In the genomic region with DNA sequence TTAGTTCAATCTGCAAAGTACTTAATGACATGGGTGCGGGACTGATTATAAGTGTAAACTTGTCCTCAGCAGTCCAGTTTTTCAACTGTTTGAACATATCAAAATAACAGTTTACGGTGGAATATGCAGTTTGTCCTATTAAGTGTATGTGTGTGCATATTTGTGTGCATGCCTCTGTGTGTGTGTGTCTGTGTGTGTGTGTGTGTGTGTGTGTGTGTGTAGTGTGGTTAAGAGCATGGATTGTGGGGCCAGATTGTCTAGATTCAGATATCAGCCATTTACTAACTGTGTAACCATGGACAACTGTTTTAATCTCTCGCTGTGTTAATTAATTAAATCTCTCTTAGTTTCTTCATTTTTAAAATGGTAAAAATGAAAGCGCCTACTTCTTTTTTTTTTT, we compare ENCODE assay signal across 14 cellular contexts. TPM values are rescaled to one million over a fixed set of nuclear protein-coding genes. Genes with fewer than 3 reads are reported as not detected.
DNase-seq lines count a peak whose midpoint lies in the region; ATAC-seq, FAIRE-seq and TF ChIP-seq lines count a peak whose summit lies in the region.
"Had no signal": no experiment of that assay in that cellular context is flagged by ENCODE, and none has a peak within 500 bp of the region (broad histone marks: within the 10 kb centered on the region; RNA-seq: fewer than 3 reads in every experiment).

No MANE protein-coding gene starts in this region.

- peaks cover 8% of the 10 kb centered on the region for H3K4me1 Mint-ChIP-seq in stimulated activated naive CD8-positive, alpha-beta T cell treated with anti-CD3 and anti-CD28 coated beads, Interleukin-15, Interleukin-2, amounts not matched to agents 100 ng/mL and 50 ng/mL, for 24 hours (ENCODE audit: low read depth)
- H3K4me1 Mint-ChIP-seq in activated T-helper 2 cell treated with anti-CD3 and anti-CD28 coated beads, Interferon-gamma antibody, Interleukin-2, Interleukin-4, amounts not matched to agents 10 μg/mL and 5 μg/mL and 100 μg/mL, durations not matched to agents 14 hours and 24 hours and 36 hours (ENCODE audit: low read depth) = peaks cover 14% of the 10 kb centered on the region
- H3K4me1 Mint-ChIP-seq: nephron had no signal

- H3K36me3 ChIP-seq in esophagus squamous epithelium (peaks cover 0 to 14% (median 0%) of the 10 kb centered on the region in 3 donors), HepG2 (replicated peaks in 1 of 2; ENCODE audit: control insufficient read depth in 1 of 2, insufficient read depth in 2 of 2, low read length in 2 of 2) (no peaks in the 10 kb centered on the region)

- no peak for TF ChIP-seq RAD21 in HepG2 (CRISPR knock-in tag; IDR thresholded peaks at IDR 0.05)

- ATAC-seq in stimulated activated naive CD8-positive, alpha-beta T cell treated with anti-CD3 and anti-CD28 coated beads, Interleukin-15, Interleukin-2, amounts not matched to agents 100 U/mL and 50 U/mL, for 24 hours = no peak
- ATAC-seq in HG03095 (IDR thresholded peaks at IDR 0.05; ENCODE audit: unreplicated experiment) = peak; percentile 10
- ATAC-seq in GM18858 (IDR thresholded peaks at IDR 0.05; ENCODE audit: unreplicated experiment) = no peak
- no peak for ATAC-seq in HG03439 (IDR thresholded peaks at IDR 0.05; ENCODE audit: unreplicated experiment)
- ATAC-seq in HepG2 = no peak
- ATAC-seq: effector memory CD8-positive, alpha-beta T cell had no signal

- peak overlapping the region; percentile 74 for H3K4me3 Mint-ChIP-seq in stimulated activated naive CD8-positive, alpha-beta T cell treated with anti-CD3 and anti-CD28 coated beads, Interleukin-15, Interleukin-2, amounts not matched to agents 100 ng/mL and 50 ng/mL, for 24 hours
- H3K4me3 Mint-ChIP-seq in activated T-helper 2 cell treated with anti-CD3 and anti-CD28 coated beads, Interferon-gamma antibody, Interleukin-2, Interleukin-4, amounts not matched to agents 10 μg/mL and 5 μg/mL and 100 μg/mL, durations not matched to agents 14 hours and 24 hours and 36 hours (ENCODE audit: low read depth) = peak overlapping the region; percentile 54
- H3K4me3 Mint-ChIP-seq: nephron had no signal

- no peaks in the 10 kb centered on the region for H3K27me3 Mint-ChIP-seq in stimulated activated naive CD8-positive, alpha-beta T cell treated with anti-CD3 and anti-CD28 coated beads, Interleukin-15, Interleukin-2, amounts not matched to agents 100 ng/mL and 50 ng/mL, for 24 hours
- H3K27me3 Mint-ChIP-seq in activated T-helper 2 cell treated with anti-CD3 and anti-CD28 coated beads, Interferon-gamma antibody, Interleukin-2, Interleukin-4, amounts not matched to agents 10 μg/mL and 5 μg/mL and 100 μg/mL, durations not matched to agents 14 hours and 24 hours and 36 hours (ENCODE audit: low read depth) = peaks cover 2% of the 10 kb centered on the region

- POLR2A ChIA-PET in HepG2 (lab: Yijun Ruan, JAX) = no interaction called here

- TF ChIP-seq POLR2A in esophagus squamous epithelium (IDR thresholded peaks at IDR 0.05) (no peak), HepG2 (IDR thresholded peaks at IDR 0.05; ENCODE audit: insufficient read depth in 1 of 2, low read depth in 2 of 2, low read length in 2 of 2) (no peak)

- FAIRE-seq in HepG2 (lab: Jason Lieb, UNC) = no peak

- intact Hi-C loops in activated T-helper 2 cell treated with anti-CD3 and anti-CD28 coated beads, Interferon-gamma antibody, Interleukin-2, Interleukin-4, amounts not matched to agents 10 μg/mL and 5 μg/mL and 100 μg/mL, durations not matched to agents 14 hours and 24 hours and 36 hours (cut with micrococcal nuclease) = no loop called here
- intact Hi-C loops in esophagus squamous epithelium (cut with DNase I) (no loop called here), HepG2 (cut with micrococcal nuclease; ENCODE audit: unreplicated experiment) (no loop called here)

- no peak for TF ChIP-seq EP300 in HepG2 (IDR thresholded peaks at IDR 0.05; ENCODE audit: low read depth in 2 of 2, low read length in 2 of 2)
- TF ChIP-seq EP300 in HepG2 (CRISPR knock-in tag; IDR thresholded peaks at IDR 0.05; ENCODE audit: borderline replicate concordance) = no peak

- in situ Hi-C loops in HepG2 (cut with HindIII; ENCODE audit: extremely low pct_ligation_motif_present, low pct_unique_long_range_greater_than_20kb) = no loop called here

- H3K9me3 ChIP-seq in esophagus squamous epithelium (no peaks in the 10 kb centered on the region), HepG2 (ENCODE audit: low read length) (no peaks in the 10 kb centered on the region)

- no TSS peak for BruUV-seq in HepG2 (replicated peaks; lab: Mats Ljungman, UMichigan)

- TF ChIP-seq CTCF in esophagus squamous epithelium (IDR thresholded peaks at IDR 0.05) (no peak), HepG2 (CRISPR knock-in tag; IDR thresholded peaks at IDR 0.05) (no peak)

- H3K79me2 ChIP-seq in HepG2 (ENCODE audit: insufficient read depth, low read length) = no peaks in the 10 kb centered on the region

- no peak overlapping the region for H3K27ac Mint-ChIP-seq in stimulated activated naive CD8-positive, alpha-beta T cell treated with anti-CD3 and anti-CD28 coated beads, Interleukin-15, Interleukin-2, amounts not matched to agents 100 ng/mL and 50 ng/mL, for 24 hours
- no peak overlapping the region for H3K27ac Mint-ChIP-seq in activated T-helper 2 cell treated with anti-CD3 and anti-CD28 coated beads, Interferon-gamma antibody, Interleukin-2, Interleukin-4, amounts not matched to agents 10 μg/mL and 5 μg/mL and 100 μg/mL, durations not matched to agents 14 hours and 24 hours and 36 hours
- H3K27ac Mint-ChIP-seq: nephron had no signal

- no peak overlapping the region for H3K27ac ChIP-seq in esophagus squamous epithelium
- no peak overlapping the region for H3K27ac ChIP-seq in HepG2 (ENCODE audit: extremely low read length, insufficient read depth, low read length)
- H3K27ac ChIP-seq: SK-N-MC had no signal

- H3K27me3 ChIP-seq in esophagus squamous epithelium (no peaks in the 10 kb centered on the region), HepG2 (ENCODE audit: control insufficient read depth in 1 of 2, insufficient read depth in 2 of 2, low read length in 2 of 2) (no peaks in the 10 kb centered on the region)

- no peak overlapping the region for H3K4me3 ChIP-seq in esophagus squamous epithelium
- H3K4me3 ChIP-seq in HepG2 (replicated peaks in 1 of 3; ENCODE audit: insufficient read depth in 1 of 3, low read depth in 2 of 3, low read length in 3 of 3) = no peak overlapping the region
- H3K4me3 ChIP-seq: SK-N-MC had no signal

- H4K20me1 ChIP-seq in HepG2 (ENCODE audit: insufficient read depth, low read length) = no peaks in the 10 kb centered on the region

- WGBS in esophagus squamous epithelium, 2 donors = 88 to 89% methylated on average over 4 of the region's 4 CpGs
- WGBS in HepG2 (ENCODE audit: low lambda C conversion rate) = 97% methylated on average over 4 of the region's 4 CpGs

- H3K36me3 Mint-ChIP-seq in stimulated activated naive CD8-positive, alpha-beta T cell treated with anti-CD3 and anti-CD28 coated beads, Interleukin-15, Interleukin-2, amounts not matched to agents 100 ng/mL and 50 ng/mL, for 24 hours (ENCODE audit: low read depth) = no peaks in the 10 kb centered on the region
- H3K36me3 Mint-ChIP-seq in activated T-helper 2 cell treated with anti-CD3 and anti-CD28 coated beads, Interferon-gamma antibody, Interleukin-2, Interleukin-4, amounts not matched to agents 10 μg/mL and 5 μg/mL and 100 μg/mL, durations not matched to agents 14 hours and 24 hours and 36 hours (ENCODE audit: low read depth) = peaks cover 9% of the 10 kb centered on the region

- no peak overlapping the region for H3K4me2 ChIP-seq in HepG2 (ENCODE audit: low read depth, low read length)

- H3K4me1 ChIP-seq in esophagus squamous epithelium (no peaks in the 10 kb centered on the region), HepG2 (ENCODE audit: insufficient read depth, low read length) (no peaks in the 10 kb centered on the region)

- CTCF ChIA-PET in HepG2 (lab: Yijun Ruan, JAX; ENCODE audit: low intra/inter-chr PET ratio, low total read pairs) = no interaction called here

- DNase-seq in stimulated activated naive CD8-positive, alpha-beta T cell treated with anti-CD3 and anti-CD28 coated beads, Interleukin-15, Interleukin-2, amounts not matched to agents 100 U/mL and 50 U/mL, for 24 hours = no peak
- no peak for DNase-seq in activated T-helper 2 cell treated with anti-CD3 and anti-CD28 coated beads, Interferon-gamma antibody, Interleukin-2, Interleukin-4, amounts not matched to agents 10 μg/mL and 5 μg/mL and 100 μg/mL, durations not matched to agents 14 hours and 24 hours and 36 hours (ENCODE audit: low spot score)
- no peak for DNase-seq in esophagus squamous epithelium (lab: John Stamatoyannopoulos, UW)
- DNase-seq in HepG2 (ENCODE audit: low spot score) = no peak
- DNase-seq: activated gamma-delta T cell treated with Interleukin-2 at 50 U/mL for 16 hours; effector memory CD8-positive, alpha-beta T cell; NCI-H1417; NCI-H446 had no signal

- H3K9ac ChIP-seq in HepG2 (ENCODE audit: insufficient read depth, low read depth, low read length) = no peak overlapping the region

- no peak overlapping the region for H2AFZ ChIP-seq in HepG2 (ENCODE audit: low read length)

- H3K9me3 Mint-ChIP-seq in stimulated activated naive CD8-positive, alpha-beta T cell treated with anti-CD3 and anti-CD28 coated beads, Interleukin-15, Interleukin-2, amounts not matched to agents 100 ng/mL and 50 ng/mL, for 24 hours = no peaks in the 10 kb centered on the region
- no peaks in the 10 kb centered on the region for H3K9me3 Mint-ChIP-seq in activated T-helper 2 cell treated with anti-CD3 and anti-CD28 coated beads, Interferon-gamma antibody, Interleukin-2, Interleukin-4, amounts not matched to agents 10 μg/mL and 5 μg/mL and 100 μg/mL, durations not matched to agents 14 hours and 24 hours and 36 hours
- H3K9me3 Mint-ChIP-seq: effector memory CD8-positive, alpha-beta T cell; nephron had no signal

RNA-seq across cellular contexts. Expression of gene NEXN, which starts 39.0 kb away (rescaled TPM):
- total RNA-seq in activated T-helper 2 cell treated with anti-CD3 and anti-CD28 coated beads, Interferon-gamma antibody, Interleukin-2, Interleukin-4, amounts not matched to agents 10 μg/mL and 5 μg/mL and 100 μg/mL, durations not matched to agents 14 hours and 24 hours and 36 hours = 0.59 and 0.60 TPM in 2 replicates
- total RNA-seq in esophagus squamous epithelium = 10 to 100 TPM in 2 of 4 donors, 1 to 10 TPM in 1, under 1 TPM in 1; 0.76 to 34.1 (median 8.2) TPM
- total RNA-seq in HepG2 (2016; rRNA removed; fragmentation: Illumina TruSeq; extraction: Trizol) = 0.97 and 1.1 TPM in 2 replicates
- total RNA-seq in HepG2 (2016; cell fraction: cytosol; rRNA removed; fragmentation: Illumina TruSeq; extraction: Trizol; ENCODE audit: low read depth) = 0.35 and 0.40 TPM in 2 replicates
- 1.1 TPM in 2 replicates for total RNA-seq in HepG2 (2016; cell fraction: insoluble cytoplasmic fraction; rRNA removed; fragmentation: Illumina TruSeq; extraction: Trizol)
- total RNA-seq in HepG2 (2016; cell fraction: membrane; rRNA removed; fragmentation: Illumina TruSeq; extraction: Trizol) = 0.43 and 0.59 TPM in 2 replicates
- 0.78 and 0.97 TPM in 2 replicates for total RNA-seq in HepG2 (2016; cell fraction: nucleus; rRNA removed; fragmentation: Illumina TruSeq; extraction: Trizol)
- polyA plus RNA-seq in HepG2 (2011; rRNA removed) = 0.07 and 0.14 TPM in 2 replicates
- 0.03 and 0.05 TPM in 2 replicates for polyA plus RNA-seq in HepG2 (2011; cell fraction: cytosol; rRNA removed)
- polyA plus RNA-seq in HepG2 (2011; cell fraction: nucleus; rRNA removed) = 0.19 and 0.42 TPM in 2 replicates
- 0.29 and 0.50 TPM in 2 replicates for polyA plus RNA-seq in HepG2 (2012)
- polyA plus RNA-seq in HepG2 (2016; cell fraction: cytosol; fragmentation: Illumina TruSeq; extraction: Trizol; ENCODE audit: low read depth) = 0.18 and 0.24 TPM in 2 replicates
- polyA plus RNA-seq in HepG2 (2016; cell fraction: insoluble cytoplasmic fraction; fragmentation: Illumina TruSeq; extraction: Trizol; ENCODE audit: low read depth) = 2.6 and 2.9 TPM in 2 replicates
- polyA plus RNA-seq in HepG2 (2016; cell fraction: membrane; fragmentation: Illumina TruSeq; extraction: Trizol; ENCODE audit: low read depth) = 0.39 and 0.52 TPM in 2 replicates
- polyA plus RNA-seq in HepG2 (2016; cell fraction: nucleus; fragmentation: Illumina TruSeq; extraction: Trizol; ENCODE audit: insufficient read depth, low read depth) = 3.0 and 5.3 TPM in 2 replicates
- polyA minus RNA-seq in HepG2 (2011; rRNA and poly(A)+ RNA removed; ENCODE audit: low replicate concordance) = not detected in 2 replicates
- polyA minus RNA-seq in HepG2 (2011; cell fraction: cytosol; rRNA and poly(A)+ RNA removed) = not detected in 2 replicates
- polyA minus RNA-seq in HepG2 (2011; cell fraction: nucleus; rRNA and poly(A)+ RNA removed) = 0.52 and 1.2 TPM in 2 replicates

RNA-seq across cellular contexts. Expression of gene FUBP1, which starts 51.5 kb away (rescaled TPM):
- total RNA-seq in activated T-helper 2 cell treated with anti-CD3 and anti-CD28 coated beads, Interferon-gamma antibody, Interleukin-2, Interleukin-4, amounts not matched to agents 10 μg/mL and 5 μg/mL and 100 μg/mL, durations not matched to agents 14 hours and 24 hours and 36 hours = 262 and 269 TPM in 2 replicates
- total RNA-seq in esophagus squamous epithelium (100 to 1,000 TPM in 2 of 4 donors, 10 to 100 TPM in 2; 44.6 to 103 (median 77.8) TPM), HepG2 (2016; rRNA removed; fragmentation: Illumina TruSeq; extraction: Trizol) (166 and 192 TPM in 2 replicates)
- total RNA-seq in HepG2 (2016; cell fraction: cytosol; rRNA removed; fragmentation: Illumina TruSeq; extraction: Trizol; ENCODE audit: low read depth) = 14.8 and 18.6 TPM in 2 replicates
- 164 and 178 TPM in 2 replicates for total RNA-seq in HepG2 (2016; cell fraction: insoluble cytoplasmic fraction; rRNA removed; fragmentation: Illumina TruSeq; extraction: Trizol)
- total RNA-seq in HepG2 (2016; cell fraction: membrane; rRNA removed; fragmentation: Illumina TruSeq; extraction: Trizol) = 33.3 and 42.9 TPM in 2 replicates
- total RNA-seq in HepG2 (2016; cell fraction: nucleus; rRNA removed; fragmentation: Illumina TruSeq; extraction: Trizol) = 243 and 259 TPM in 2 replicates
- polyA plus RNA-seq in HepG2 (2011; rRNA removed) = 97.5 and 98.1 TPM in 2 replicates
- 50.6 and 52.7 TPM in 2 replicates for polyA plus RNA-seq in HepG2 (2011; cell fraction: cytosol; rRNA removed)
- polyA plus RNA-seq in HepG2 (2011; cell fraction: nucleus; rRNA removed) = 159 and 189 TPM in 2 replicates
- 106 and 122 TPM in 2 replicates for polyA plus RNA-seq in HepG2 (2012)
- 6.8 and 8.4 TPM in 2 replicates for polyA plus RNA-seq in HepG2 (2016; cell fraction: cytosol; fragmentation: Illumina TruSeq; extraction: Trizol; ENCODE audit: low read depth)
- 165 and 171 TPM in 2 replicates for polyA plus RNA-seq in HepG2 (2016; cell fraction: insoluble cytoplasmic fraction; fragmentation: Illumina TruSeq; extraction: Trizol; ENCODE audit: low read depth)
- 18.5 and 22.5 TPM in 2 replicates for polyA plus RNA-seq in HepG2 (2016; cell fraction: membrane; fragmentation: Illumina TruSeq; extraction: Trizol; ENCODE audit: low read depth)
- 212 and 220 TPM in 2 replicates for polyA plus RNA-seq in HepG2 (2016; cell fraction: nucleus; fragmentation: Illumina TruSeq; extraction: Trizol; ENCODE audit: insufficient read depth, low read depth)
- 143 and 421 TPM in 2 replicates for polyA minus RNA-seq in HepG2 (2011; rRNA and poly(A)+ RNA removed; ENCODE audit: low replicate concordance)
- 53.6 and 56.2 TPM in 2 replicates for polyA minus RNA-seq in HepG2 (2011; cell fraction: cytosol; rRNA and poly(A)+ RNA removed)
- polyA minus RNA-seq in HepG2 (2011; cell fraction: nucleus; rRNA and poly(A)+ RNA removed) = 426 and 458 TPM in 2 replicates
